Comparison of ENCODE assay signal across 1 cellular context in the genomic region with DNA sequence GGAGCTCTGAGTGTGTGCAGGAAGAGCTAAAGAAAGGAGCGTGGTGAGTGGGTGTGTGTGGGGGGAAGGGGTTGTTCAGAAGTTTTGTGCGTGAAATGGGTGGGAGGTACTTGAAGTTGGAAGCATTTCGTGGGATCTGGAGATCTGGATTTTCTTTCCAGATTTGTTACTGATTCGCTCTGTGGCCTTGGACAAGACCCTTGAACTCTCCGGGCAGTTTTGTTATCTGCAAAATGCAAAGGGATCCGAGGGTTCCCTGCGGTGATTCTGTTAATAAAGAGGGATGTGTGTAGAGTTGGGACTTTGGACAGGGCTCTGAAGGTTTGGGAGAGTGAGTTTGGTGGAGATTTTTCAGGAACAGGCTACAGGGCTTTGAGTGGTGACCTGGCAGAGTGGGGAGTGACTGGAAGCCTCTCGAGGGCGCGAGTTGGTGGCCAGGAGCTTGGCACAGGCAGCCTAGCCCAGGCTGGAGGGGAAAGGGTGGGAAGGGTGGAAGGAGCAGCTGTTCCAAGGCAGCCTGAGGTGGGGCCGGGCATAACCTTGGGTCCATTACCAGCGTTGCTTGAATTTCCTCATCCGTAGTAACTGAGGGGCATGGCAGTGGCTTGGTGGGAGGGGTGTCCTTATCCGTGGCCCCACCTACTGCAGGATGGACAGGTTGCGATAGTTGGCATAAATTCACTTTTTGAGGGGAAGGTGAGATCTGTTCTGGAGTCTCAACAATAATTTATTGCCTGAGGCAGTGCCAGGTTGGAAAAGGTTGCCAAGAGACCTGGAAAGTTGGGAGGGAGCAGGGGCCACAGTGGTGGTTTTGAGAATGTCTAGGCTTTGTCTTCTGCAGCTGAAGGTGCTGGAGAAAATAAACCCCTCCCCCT.
TF ChIP-seq lines count a peak whose summit lies in the region.

No MANE protein-coding gene starts in this region.

TF ChIP-seq in HCT116, 20 proteins besides CTCF, POLR2A, EP300 and RAD21 (continued from another document):
- no peak for TF ChIP-seq EZH2phosphoT487 (IDR thresholded peaks at IDR 0.05; ENCODE audit: borderline replicate concordance)
- TF ChIP-seq, protein P1, sequence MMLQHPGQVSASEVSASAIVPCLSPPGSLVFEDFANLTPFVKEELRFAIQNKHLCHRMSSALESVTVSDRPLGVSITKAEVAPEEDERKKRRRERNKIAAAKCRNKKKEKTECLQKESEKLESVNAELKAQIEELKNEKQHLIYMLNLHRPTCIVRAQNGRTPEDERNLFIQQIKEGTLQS (IDR thresholded peaks at IDR 0.05) = no peak
- TF ChIP-seq YY1 (IDR thresholded peaks at IDR 0.05; ENCODE audit: extremely low read depth, insufficient replicate concordance, low read depth, low read length) = no peak
- no peak for TF ChIP-seq CEBPB (IDR thresholded peaks at IDR 0.05; ENCODE audit: low read depth)
- TF ChIP-seq ZNF274 (IDR thresholded peaks at IDR 0.05; ENCODE audit: low read depth, low read length) = no peak
- TF ChIP-seq, protein P2, sequence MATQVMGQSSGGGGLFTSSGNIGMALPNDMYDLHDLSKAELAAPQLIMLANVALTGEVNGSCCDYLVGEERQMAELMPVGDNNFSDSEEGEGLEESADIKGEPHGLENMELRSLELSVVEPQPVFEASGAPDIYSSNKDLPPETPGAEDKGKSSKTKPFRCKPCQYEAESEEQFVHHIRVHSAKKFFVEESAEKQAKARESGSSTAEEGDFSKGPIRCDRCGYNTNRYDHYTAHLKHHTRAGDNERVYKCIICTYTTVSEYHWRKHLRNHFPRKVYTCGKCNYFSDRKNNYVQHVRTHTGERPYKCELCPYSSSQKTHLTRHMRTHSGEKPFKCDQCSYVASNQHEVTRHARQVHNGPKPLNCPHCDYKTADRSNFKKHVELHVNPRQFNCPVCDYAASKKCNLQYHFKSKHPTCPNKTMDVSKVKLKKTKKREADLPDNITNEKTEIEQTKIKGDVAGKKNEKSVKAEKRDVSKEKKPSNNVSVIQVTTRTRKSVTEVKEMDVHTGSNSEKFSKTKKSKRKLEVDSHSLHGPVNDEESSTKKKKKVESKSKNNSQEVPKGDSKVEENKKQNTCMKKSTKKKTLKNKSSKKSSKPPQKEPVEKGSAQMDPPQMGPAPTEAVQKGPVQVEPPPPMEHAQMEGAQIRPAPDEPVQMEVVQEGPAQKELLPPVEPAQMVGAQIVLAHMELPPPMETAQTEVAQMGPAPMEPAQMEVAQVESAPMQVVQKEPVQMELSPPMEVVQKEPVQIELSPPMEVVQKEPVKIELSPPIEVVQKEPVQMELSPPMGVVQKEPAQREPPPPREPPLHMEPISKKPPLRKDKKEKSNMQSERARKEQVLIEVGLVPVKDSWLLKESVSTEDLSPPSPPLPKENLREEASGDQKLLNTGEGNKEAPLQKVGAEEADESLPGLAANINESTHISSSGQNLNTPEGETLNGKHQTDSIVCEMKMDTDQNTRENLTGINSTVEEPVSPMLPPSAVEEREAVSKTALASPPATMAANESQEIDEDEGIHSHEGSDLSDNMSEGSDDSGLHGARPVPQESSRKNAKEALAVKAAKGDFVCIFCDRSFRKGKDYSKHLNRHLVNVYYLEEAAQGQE (IDR thresholded peaks at IDR 0.05; ENCODE audit: low read depth) = no peak
- TF ChIP-seq JUND (IDR thresholded peaks at IDR 0.05) = no peak
- no peak; the same call in 1 of the 2 replicates for TF ChIP-seq POLR2AphosphoS5 (IDR thresholded peaks at IDR 0.05; ENCODE audit: low read depth, low read length)
- TF ChIP-seq EZH2 (IDR thresholded peaks at IDR 0.05) = no peak
- no peak for TF ChIP-seq FOSL1 (IDR thresholded peaks at IDR 0.05; ENCODE audit: low read depth)
- no peak for TF ChIP-seq SP1 (IDR thresholded peaks at IDR 0.05; ENCODE audit: low read depth)
- TF ChIP-seq, protein P3, sequence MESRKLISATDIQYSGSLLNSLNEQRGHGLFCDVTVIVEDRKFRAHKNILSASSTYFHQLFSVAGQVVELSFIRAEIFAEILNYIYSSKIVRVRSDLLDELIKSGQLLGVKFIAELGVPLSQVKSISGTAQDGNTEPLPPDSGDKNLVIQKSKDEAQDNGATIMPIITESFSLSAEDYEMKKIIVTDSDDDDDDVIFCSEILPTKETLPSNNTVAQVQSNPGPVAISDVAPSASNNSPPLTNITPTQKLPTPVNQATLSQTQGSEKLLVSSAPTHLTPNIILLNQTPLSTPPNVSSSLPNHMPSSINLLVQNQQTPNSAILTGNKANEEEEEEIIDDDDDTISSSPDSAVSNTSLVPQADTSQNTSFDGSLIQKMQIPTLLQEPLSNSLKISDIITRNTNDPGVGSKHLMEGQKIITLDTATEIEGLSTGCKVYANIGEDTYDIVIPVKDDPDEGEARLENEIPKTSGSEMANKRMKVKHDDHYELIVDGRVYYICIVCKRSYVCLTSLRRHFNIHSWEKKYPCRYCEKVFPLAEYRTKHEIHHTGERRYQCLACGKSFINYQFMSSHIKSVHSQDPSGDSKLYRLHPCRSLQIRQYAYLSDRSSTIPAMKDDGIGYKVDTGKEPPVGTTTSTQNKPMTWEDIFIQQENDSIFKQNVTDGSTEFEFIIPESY (IDR thresholded peaks at IDR 0.05; ENCODE audit: extremely low read depth, insufficient replicate concordance, low read length) = no peak
